Comparison of ENCODE assay signal across 16 cellular contexts in genomic region chr3:61111764-61112163, GRCh38.
DNase-seq lines count a peak whose midpoint lies in the region; ATAC-seq and FAIRE-seq lines count a peak whose summit lies in the region.
"Had no signal": no experiment of that assay in that cellular context is flagged by ENCODE, and none has a peak within 500 bp of the region (broad histone marks: within the 10 kb centered on the region; RNA-seq: fewer than 3 reads in every experiment).

No MANE protein-coding gene starts in this region.

- no peaks in the 10 kb centered on the region for H3K36me3 Mint-ChIP-seq in activated naive CD4-positive, alpha-beta T cell treated with anti-CD3 and anti-CD28 coated beads for 36 hours (ENCODE audit: low read depth)
- H3K36me3 Mint-ChIP-seq in activated naive CD4-positive, alpha-beta T cell treated with anti-CD3 and anti-CD28 coated beads, Interleukin-2, amount 10 ng/mL, durations not matched to agents 7 days and 5 days = no peaks in the 10 kb centered on the region

- no peak overlapping the region for H3K27ac ChIP-seq in small intestine (ENCODE audit: low read depth in 1 of 2, low read length in 1 of 2)
- H3K27ac ChIP-seq: GM23248, vagina had no signal

- H3K4me3 Mint-ChIP-seq in activated naive CD4-positive, alpha-beta T cell treated with anti-CD3 and anti-CD28 coated beads for 36 hours = no peak overlapping the region
- no peak overlapping the region for H3K4me3 Mint-ChIP-seq in activated naive CD4-positive, alpha-beta T cell treated with anti-CD3 and anti-CD28 coated beads, Interleukin-2, amount 10 ng/mL, durations not matched to agents 7 days and 5 days
- H3K4me3 Mint-ChIP-seq: activated B cell treated with CpG ODN at 0.5 μM for 24 hours had no signal

- intact Hi-C loops in activated naive CD4-positive, alpha-beta T cell treated with anti-CD3 and anti-CD28 coated beads for 36 hours (cut with micrococcal nuclease) = loop anchor here (2.0 kb wide), 1 partner anchor 139 kb away; the partner anchor contains the start of gene FHIT

- no peak for FAIRE-seq in small intestine (lab: Jason Lieb, UNC)
- FAIRE-seq: frontal cortex had no signal

- DNase-seq in activated naive CD4-positive, alpha-beta T cell treated with anti-CD3 and anti-CD28 coated beads for 36 hours = peak; percentile 29
- no peak for DNase-seq in activated naive CD4-positive, alpha-beta T cell treated with anti-CD3 and anti-CD28 coated beads, Interleukin-2, amount 10 ng/mL, durations not matched to agents 7 days and 5 days
- peak; percentile 27 for DNase-seq in small intestine
- no peak for DNase-seq in NOMO-1 treated with dmso at 0.1 percent for 144 hours (lab: John Stamatoyannopoulos, UW; ENCODE audit: unreplicated experiment)
- DNase-seq in iPS-NIHi11 (ENCODE audit: low spot score) = no peak
- DNase-seq: activated B cell treated with CpG ODN at 0.5 μM for 24 hours; activated effector memory CD4-positive, alpha-beta T cell treated with Interleukin-2 at 50 U/mL for 16 hours; GM23248; islet precursor cell; OCI-M1 had no signal

- H3K9me3 Mint-ChIP-seq in activated naive CD4-positive, alpha-beta T cell treated with anti-CD3 and anti-CD28 coated beads for 36 hours = no peaks in the 10 kb centered on the region
- H3K9me3 Mint-ChIP-seq in activated naive CD4-positive, alpha-beta T cell treated with anti-CD3 and anti-CD28 coated beads, Interleukin-2, amount 10 ng/mL, durations not matched to agents 7 days and 5 days = no peaks in the 10 kb centered on the region
- H3K9me3 Mint-ChIP-seq: activated B cell treated with CpG ODN at 0.5 μM for 24 hours had no signal

- H3K4me1 Mint-ChIP-seq in activated naive CD4-positive, alpha-beta T cell treated with anti-CD3 and anti-CD28 coated beads for 36 hours (ENCODE audit: low read depth) = peaks cover 23% of the 10 kb centered on the region
- H3K4me1 Mint-ChIP-seq in activated naive CD4-positive, alpha-beta T cell treated with anti-CD3 and anti-CD28 coated beads, Interleukin-2, amount 10 ng/mL, durations not matched to agents 7 days and 5 days = peaks cover 25% of the 10 kb centered on the region
- H3K4me1 Mint-ChIP-seq: activated B cell treated with CpG ODN at 0.5 μM for 24 hours had no signal

- no peak overlapping the region for H3K27ac Mint-ChIP-seq in activated naive CD4-positive, alpha-beta T cell treated with anti-CD3 and anti-CD28 coated beads for 36 hours
- no peak overlapping the region for H3K27ac Mint-ChIP-seq in activated naive CD4-positive, alpha-beta T cell treated with anti-CD3 and anti-CD28 coated beads, Interleukin-2, amount 10 ng/mL, durations not matched to agents 7 days and 5 days
- H3K27ac Mint-ChIP-seq: activated B cell treated with CpG ODN at 0.5 μM for 24 hours, progenitor cell of endocrine pancreas had no signal

- CTCF ChIA-PET in activated naive CD4-positive, alpha-beta T cell treated with anti-CD3 and anti-CD28 coated beads for 36 hours (lab: Charles Lee) = interaction anchor here (0.7 to 1.7 kb wide), 2 partner anchors 10 to 270 kb away, joined by 3 read pairs; no protein-coding TSS in a partner anchor
- CTCF ChIA-PET in activated naive CD4-positive, alpha-beta T cell treated with anti-CD3 and anti-CD28 coated beads, Interleukin-2, amount 10 ng/mL, durations not matched to agents 7 days and 5 days (lab: Charles Lee) = no interaction called here

- ATAC-seq in GM21390 (IDR thresholded peaks at IDR 0.05; ENCODE audit: unreplicated experiment) = peak; percentile 83
- ATAC-seq in HG03039 (IDR thresholded peaks at IDR 0.05; ENCODE audit: unreplicated experiment) = peak; percentile 63
- ATAC-seq in HG03139 (IDR thresholded peaks at IDR 0.05; ENCODE audit: unreplicated experiment) = no peak

- H3K36me3 ChIP-seq in small intestine (ENCODE audit: control insufficient read depth in 2 of 2, insufficient read depth in 2 of 2, low read length in 2 of 2) = no peaks in the 10 kb centered on the region
- H3K36me3 ChIP-seq: vagina had no signal

- peaks cover 0 to 10% of the 10 kb centered on the region in 2 donors for H3K4me1 ChIP-seq in small intestine (ENCODE audit: control insufficient read depth in 2 of 2, insufficient read depth in 1 of 2, low read depth in 1 of 2, low read length in 1 of 2)
- H3K4me1 ChIP-seq: vagina had no signal

- WGBS in small intestine, 3 donors = 67 to 88% (median 79%) methylated on average over 4 of the region's 4 CpGs

- no peaks in the 10 kb centered on the region for H3K27me3 ChIP-seq in small intestine (ENCODE audit: control insufficient read depth in 2 of 2, insufficient read depth in 2 of 2, low read length in 2 of 2)
- H3K27me3 ChIP-seq: vagina had no signal

- no peak overlapping the region for H3K4me3 ChIP-seq in small intestine (ENCODE audit: low read depth in 1 of 2, low read length in 2 of 2)
- H3K4me3 ChIP-seq: GM23248, vagina had no signal

- no peaks in the 10 kb centered on the region for H3K9me3 ChIP-seq in small intestine (ENCODE audit: control insufficient read depth, low read depth)
- H3K9me3 ChIP-seq: vagina had no signal

- H3K27me3 Mint-ChIP-seq in activated naive CD4-positive, alpha-beta T cell treated with anti-CD3 and anti-CD28 coated beads for 36 hours (ENCODE audit: low read depth) = no peaks in the 10 kb centered on the region
- H3K27me3 Mint-ChIP-seq in activated naive CD4-positive, alpha-beta T cell treated with anti-CD3 and anti-CD28 coated beads, Interleukin-2, amount 10 ng/mL, durations not matched to agents 7 days and 5 days = no peaks in the 10 kb centered on the region
- H3K27me3 Mint-ChIP-seq: activated B cell treated with CpG ODN at 0.5 μM for 24 hours, progenitor cell of endocrine pancreas had no signal

Comparison
In these comparisons a context has a peak if more than half of its experiments do, and no peak if none do; other contexts are left out.
1. DNase-seq: peak in activated naive CD4-positive, alpha-beta T cell treated with anti-CD3 and anti-CD28 coated beads for 36 hours (single experiment) and small intestine (single experiment); none in activated naive CD4-positive, alpha-beta T cell treated with anti-CD3 and anti-CD28 coated beads, Interleukin-2, amount 10 ng/mL, durations not matched to agents 7 days and 5 days (single experiment), NOMO-1 treated with dmso at 0.1 percent for 144 hours (single experiment) and iPS-NIHi11 (single experiment).